ENCODE assay signal across 9 cellular contexts in the genomic region with DNA sequence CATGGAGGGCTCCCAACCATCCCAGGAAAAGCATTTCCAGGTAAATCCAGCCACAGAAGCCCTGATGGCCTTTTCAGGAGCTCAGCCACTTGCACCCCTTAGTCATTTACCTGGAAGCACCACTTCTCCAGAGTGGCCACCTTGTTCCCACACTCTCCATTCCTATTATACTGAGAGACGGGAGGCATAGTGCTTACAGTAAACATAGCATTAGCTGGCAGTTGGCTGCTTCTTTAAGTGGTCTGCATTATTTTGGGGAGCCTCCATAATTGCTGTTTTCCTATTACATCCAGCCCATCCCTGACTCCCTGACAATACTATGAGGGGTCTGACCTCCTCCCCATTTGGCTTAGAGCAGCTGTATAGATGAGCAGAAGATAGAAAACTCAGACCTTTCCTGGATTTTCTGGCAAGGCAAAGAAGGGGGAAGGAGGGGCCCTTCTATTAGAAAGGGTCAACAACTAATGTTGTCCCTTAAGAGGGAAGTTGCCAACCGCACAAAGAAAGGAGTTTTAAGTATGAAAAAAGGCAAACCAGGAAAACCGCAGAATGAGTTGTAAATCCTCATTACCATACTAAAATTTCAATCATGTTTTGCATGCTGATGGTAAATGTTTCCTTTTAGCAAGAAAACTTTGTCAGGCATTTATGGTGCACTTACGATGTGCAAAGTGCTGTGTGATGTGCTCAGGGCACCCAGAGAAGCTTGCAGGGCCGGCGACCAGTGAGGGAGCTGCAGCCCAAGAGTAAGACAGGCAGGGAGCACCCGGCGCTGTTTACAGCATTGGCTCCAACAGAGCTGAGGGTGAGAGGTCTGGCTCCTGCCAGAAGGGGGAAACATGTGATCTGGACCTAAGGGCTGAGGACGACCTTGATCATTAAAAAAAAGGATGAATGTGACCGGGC.
DNase-seq lines count a peak whose midpoint lies in the region; ATAC-seq, FAIRE-seq and TF ChIP-seq lines count a peak whose summit lies in the region.
"Had no signal": no experiment of that assay in that cellular context is flagged by ENCODE, and none has a peak within 500 bp of the region (broad histone marks: within the 10 kb centered on the region; RNA-seq: fewer than 3 reads in every experiment).

No MANE protein-coding gene starts in this region.

- CTCF ChIA-PET in GM12878 (lab: Yijun Ruan, JAX), result interaction anchor here (1.8 kb wide), 1 partner anchor 18 kb away, joined by 6 read pairs; no protein-coding TSS in a partner anchor
- CTCF ChIA-PET in PC-3 (lab: Charles Lee), result interaction anchor here (0.6 kb wide), 1 partner anchor 172 kb away, joined by 6 read pairs; no protein-coding TSS in a partner anchor

- SMC1A ChIA-PET in GM12878 (lab: Charles Lee; ENCODE audit: uncharacterized antibody, unreplicated experiment), result interaction anchor here (1.9 kb wide), 1 partner anchor 30 kb away, joined by 5 read pairs; no protein-coding TSS in a partner anchor

- H3K79me2 ChIP-seq in GM12878 (ENCODE audit: control insufficient read depth, insufficient read depth, low read length) (no peaks in the 10 kb centered on the region), PC-3 (ENCODE audit: low read length) (no peaks in the 10 kb centered on the region)

- no peaks in the 10 kb centered on the region for H3K4me1 ChIP-seq in GM12878 (ENCODE audit: control insufficient read depth, insufficient read depth, low read length)
- H3K4me1 ChIP-seq in PC-3 (ENCODE audit: insufficient read depth, low read length), result peaks cover 20% of the 10 kb centered on the region

- no peaks in the 10 kb centered on the region; a peak in 1 of 4 replicates for H3K27me3 ChIP-seq in GM12878 (replicated peaks in 1 of 2; ENCODE audit: control insufficient read depth in 2 of 2, insufficient read depth in 2 of 2, low read length in 1 of 2)
- no peaks in the 10 kb centered on the region for H3K27me3 ChIP-seq in layer of hippocampus (ENCODE audit: control insufficient read depth, insufficient read depth, low read length)
- no peaks in the 10 kb centered on the region for H3K27me3 ChIP-seq in PC-3 (ENCODE audit: low read length)

- no peak overlapping the region for H3K27ac ChIP-seq in GM12878 (ENCODE audit: control insufficient read depth, insufficient read depth)
- peak overlapping the region; percentile 92 for H3K27ac ChIP-seq in layer of hippocampus (ENCODE audit: low read depth, low read length)
- no peak overlapping the region for H3K27ac ChIP-seq in PC-3 (ENCODE audit: low read length)

- no peaks in the 10 kb centered on the region for H3K9me2 ChIP-seq in PC-3 (replicated peaks; ENCODE audit: low read length)

- no peak for FAIRE-seq in GM12878 (lab: Jason Lieb, UNC)

- TF ChIP-seq POLR2A in GM12878 (IDR thresholded peaks at IDR 0.05; ENCODE audit: low read depth, low read length), result no peak

- H3K4me3 ChIP-seq in GM12878, result no peak overlapping the region
- no peak overlapping the region for H3K4me3 ChIP-seq in PC-3 (ENCODE audit: low read length)

- DNase-seq in A172 (ENCODE audit: low spot score), result peak; percentile 60
- no peak for DNase-seq in GM12878 (ENCODE audit: low read depth, low spot score)
- no peak for DNase-seq in activated T-cell treated with anti-CD3 and anti-CD28 coated beads for 4 hours
- no peak for DNase-seq in posterior vena cava (ENCODE audit: low spot score)
- DNase-seq in NCI-H2081 treated with DMSO at 0.1 percent for 48 hours (lab: John Stamatoyannopoulos, UW), result no peak
- no peak for DNase-seq in PC-3
- DNase-seq: CD8-positive, alpha-beta memory T cell had no signal

- H3K4me2 ChIP-seq in GM12878 (ENCODE audit: control insufficient read depth, insufficient read depth) (no peak overlapping the region), PC-3 (ENCODE audit: low read length) (no peak overlapping the region)

- TF ChIP-seq CTCF in GM12878 (IDR thresholded peaks at IDR 0.05 in 2 of 3, conservative IDR thresholded peaks at IDR 0.05 in 1 of 3; ENCODE audit: control insufficient read depth in 2 of 3, extremely low read depth in 1 of 3, insufficient read depth in 1 of 3, low read depth in 3 of 3, low read length in 3 of 3), result 0 out of 6 replicates have a peak, but pooled peaks of 2 of the 3 experiments have one; percentile 3 to 4
- TF ChIP-seq CTCF in PC-3 (conservative IDR thresholded peaks at IDR 0.05; ENCODE audit: low read depth, low read length), result no peak

- H3K9ac ChIP-seq in GM12878 (ENCODE audit: control insufficient read depth, insufficient read depth, low read length) (no peak overlapping the region), PC-3 (ENCODE audit: low read length) (no peak overlapping the region)

- in situ Hi-C loops in GM12878 (cut with MboI), result no loop called here

- RAD21 ChIA-PET in GM12878 (lab: Charles Lee; ENCODE audit: unreplicated experiment), result no interaction called here

- no peak for TF ChIP-seq EP300 in GM12878 (IDR thresholded peaks at IDR 0.05; ENCODE audit: borderline replicate concordance in 1 of 2, control insufficient read depth in 1 of 2, low read depth in 2 of 2, low read length in 2 of 2)

- POLR2A ChIA-PET in GM12878 (lab: Charles Lee) (no interaction called here), PC-3 (lab: Charles Lee; ENCODE audit: unreplicated experiment) (no interaction called here)

- H3K9me3 ChIP-seq in GM12878 (replicated peaks; ENCODE audit: control insufficient read depth, insufficient read depth, low read length), result no peaks in the 10 kb centered on the region
- no peaks in the 10 kb centered on the region for H3K9me3 ChIP-seq in PC-3 (ENCODE audit: low read length)

- ATAC-seq in HG03442 (IDR thresholded peaks at IDR 0.05; ENCODE audit: unreplicated experiment), result peak; percentile 67
- peak; percentile 68 for ATAC-seq in GM12878
- ATAC-seq in PC-3, result no peak

- intact Hi-C loops in GM12878 (cut with micrococcal nuclease; ENCODE audit: unreplicated experiment) (no loop called here), posterior vena cava (cut with DNase I) (no loop called here), PC-3 (cut with micrococcal nuclease) (no loop called here)

- no peaks in the 10 kb centered on the region for H3F3A ChIP-seq in PC-3 (ENCODE audit: low read length, unreplicated experiment)

- H3K36me3 ChIP-seq in GM12878 (ENCODE audit: control insufficient read depth in 2 of 2, insufficient read depth in 2 of 2, low read length in 1 of 2) (no peaks in the 10 kb centered on the region), PC-3 (ENCODE audit: low read depth, low read length) (no peaks in the 10 kb centered on the region)

- no peaks in the 10 kb centered on the region for H4K20me1 ChIP-seq in GM12878 (ENCODE audit: control insufficient read depth, insufficient read depth)
- no peaks in the 10 kb centered on the region for H4K20me1 ChIP-seq in PC-3 (ENCODE audit: low read length)

- H2AFZ ChIP-seq in GM12878 (ENCODE audit: control insufficient read depth, low read depth, low read length) (no peak overlapping the region), PC-3 (ENCODE audit: low read length) (no peak overlapping the region)

- BruUV-seq in GM12878 (replicated peaks; lab: Mats Ljungman, UMichigan) (no TSS peak), PC-3 (replicated peaks; lab: Mats Ljungman, UMichigan) (no TSS peak)

- TF ChIP-seq RAD21 in GM12878 (IDR thresholded peaks at IDR 0.05; ENCODE audit: insufficient read depth, low read depth, low read length), result 0 out of 2 replicates have a peak, but pooled peaks have one; percentile 9

- WGBS in GM12878 (ENCODE audit: insufficient coverage, insufficient replicate concordance, low lambda C conversion rate, missing lambda C conversion rate), result 4% methylated on average over 10 of the region's 10 CpGs

TF ChIP-seq in GM12878, 131 proteins besides CTCF, POLR2A, EP300 and RAD21 (continues in another document):
- TF ChIP-seq ZNF622 (IDR thresholded peaks at IDR 0.05) (no peak), HDGF (IDR thresholded peaks at IDR 0.05) (no peak), MTA2 (IDR thresholded peaks at IDR 0.05; ENCODE audit: low read depth) (no peak)
- TF ChIP-seq, protein P1, sequence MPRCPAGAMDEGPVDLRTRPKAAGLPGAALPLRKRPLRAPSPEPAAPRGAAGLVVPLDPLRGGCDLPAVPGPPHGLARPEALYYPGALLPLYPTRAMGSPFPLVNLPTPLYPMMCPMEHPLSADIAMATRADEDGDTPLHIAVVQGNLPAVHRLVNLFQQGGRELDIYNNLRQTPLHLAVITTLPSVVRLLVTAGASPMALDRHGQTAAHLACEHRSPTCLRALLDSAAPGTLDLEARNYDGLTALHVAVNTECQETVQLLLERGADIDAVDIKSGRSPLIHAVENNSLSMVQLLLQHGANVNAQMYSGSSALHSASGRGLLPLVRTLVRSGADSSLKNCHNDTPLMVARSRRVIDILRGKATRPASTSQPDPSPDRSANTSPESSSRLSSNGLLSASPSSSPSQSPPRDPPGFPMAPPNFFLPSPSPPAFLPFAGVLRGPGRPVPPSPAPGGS (IDR thresholded peaks at IDR 0.05; ENCODE audit: borderline replicate concordance, insufficient read depth, low read depth, low read length, poor library complexity, severe bottlenecking), result no peak
- TF ChIP-seq, protein P2, sequence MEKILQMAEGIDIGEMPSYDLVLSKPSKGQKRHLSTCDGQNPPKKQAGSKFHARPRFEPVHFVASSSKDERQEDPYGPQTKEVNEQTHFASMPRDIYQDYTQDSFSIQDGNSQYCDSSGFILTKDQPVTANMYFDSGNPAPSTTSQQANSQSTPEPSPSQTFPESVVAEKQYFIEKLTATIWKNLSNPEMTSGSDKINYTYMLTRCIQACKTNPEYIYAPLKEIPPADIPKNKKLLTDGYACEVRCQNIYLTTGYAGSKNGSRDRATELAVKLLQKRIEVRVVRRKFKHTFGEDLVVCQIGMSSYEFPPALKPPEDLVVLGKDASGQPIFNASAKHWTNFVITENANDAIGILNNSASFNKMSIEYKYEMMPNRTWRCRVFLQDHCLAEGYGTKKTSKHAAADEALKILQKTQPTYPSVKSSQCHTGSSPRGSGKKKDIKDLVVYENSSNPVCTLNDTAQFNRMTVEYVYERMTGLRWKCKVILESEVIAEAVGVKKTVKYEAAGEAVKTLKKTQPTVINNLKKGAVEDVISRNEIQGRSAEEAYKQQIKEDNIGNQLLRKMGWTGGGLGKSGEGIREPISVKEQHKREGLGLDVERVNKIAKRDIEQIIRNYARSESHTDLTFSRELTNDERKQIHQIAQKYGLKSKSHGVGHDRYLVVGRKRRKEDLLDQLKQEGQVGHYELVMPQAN (conservative IDR thresholded peaks at IDR 0.05), result no peak
- TF ChIP-seq, protein P3, sequence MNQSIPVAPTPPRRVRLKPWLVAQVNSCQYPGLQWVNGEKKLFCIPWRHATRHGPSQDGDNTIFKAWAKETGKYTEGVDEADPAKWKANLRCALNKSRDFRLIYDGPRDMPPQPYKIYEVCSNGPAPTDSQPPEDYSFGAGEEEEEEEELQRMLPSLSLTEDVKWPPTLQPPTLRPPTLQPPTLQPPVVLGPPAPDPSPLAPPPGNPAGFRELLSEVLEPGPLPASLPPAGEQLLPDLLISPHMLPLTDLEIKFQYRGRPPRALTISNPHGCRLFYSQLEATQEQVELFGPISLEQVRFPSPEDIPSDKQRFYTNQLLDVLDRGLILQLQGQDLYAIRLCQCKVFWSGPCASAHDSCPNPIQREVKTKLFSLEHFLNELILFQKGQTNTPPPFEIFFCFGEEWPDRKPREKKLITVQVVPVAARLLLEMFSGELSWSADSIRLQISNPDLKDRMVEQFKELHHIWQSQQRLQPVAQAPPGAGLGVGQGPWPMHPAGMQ (IDR thresholded peaks at IDR 0.05; ENCODE audit: borderline replicate concordance), result no peak
